Comparison of ENCODE assay signal across 1 cellular context in the genomic region with DNA sequence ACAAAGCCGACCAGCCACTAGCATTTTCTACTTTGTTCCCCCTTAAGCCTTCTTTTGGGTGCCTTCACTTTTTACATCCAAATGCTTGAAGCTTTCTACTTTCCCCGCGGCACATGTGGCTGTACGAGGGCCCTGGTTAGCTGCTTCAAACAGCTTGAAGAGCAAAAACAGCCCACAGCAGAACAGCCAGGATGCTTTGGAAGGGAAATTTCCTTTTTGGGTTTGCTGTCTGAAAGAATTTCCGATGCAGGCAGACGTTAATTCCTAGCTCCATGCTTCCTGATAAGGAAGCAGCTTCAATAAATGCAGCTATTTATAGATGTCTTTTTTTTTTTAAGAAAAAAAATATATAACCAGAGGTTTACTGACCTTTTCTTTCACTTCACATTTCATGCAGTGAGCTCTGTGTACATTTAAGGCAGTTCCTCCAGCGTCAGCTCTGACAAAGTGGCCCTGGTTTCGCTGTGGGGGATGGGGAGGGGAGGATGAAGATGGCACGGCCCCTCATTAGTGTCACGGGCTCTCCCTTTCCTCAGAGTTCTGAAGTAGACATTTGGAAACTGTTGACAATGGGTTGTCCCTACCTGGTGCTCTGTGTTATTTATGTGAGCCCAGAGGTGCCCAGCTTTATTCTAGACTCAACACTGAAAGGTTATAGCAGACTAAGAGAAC.
TF ChIP-seq lines count a peak whose summit lies in the region.

No MANE protein-coding gene starts in this region.

TF ChIP-seq in GM12878, 131 proteins besides CTCF, POLR2A, EP300 and RAD21 (continued from another document and continues in another):
- TF ChIP-seq, protein P1, sequence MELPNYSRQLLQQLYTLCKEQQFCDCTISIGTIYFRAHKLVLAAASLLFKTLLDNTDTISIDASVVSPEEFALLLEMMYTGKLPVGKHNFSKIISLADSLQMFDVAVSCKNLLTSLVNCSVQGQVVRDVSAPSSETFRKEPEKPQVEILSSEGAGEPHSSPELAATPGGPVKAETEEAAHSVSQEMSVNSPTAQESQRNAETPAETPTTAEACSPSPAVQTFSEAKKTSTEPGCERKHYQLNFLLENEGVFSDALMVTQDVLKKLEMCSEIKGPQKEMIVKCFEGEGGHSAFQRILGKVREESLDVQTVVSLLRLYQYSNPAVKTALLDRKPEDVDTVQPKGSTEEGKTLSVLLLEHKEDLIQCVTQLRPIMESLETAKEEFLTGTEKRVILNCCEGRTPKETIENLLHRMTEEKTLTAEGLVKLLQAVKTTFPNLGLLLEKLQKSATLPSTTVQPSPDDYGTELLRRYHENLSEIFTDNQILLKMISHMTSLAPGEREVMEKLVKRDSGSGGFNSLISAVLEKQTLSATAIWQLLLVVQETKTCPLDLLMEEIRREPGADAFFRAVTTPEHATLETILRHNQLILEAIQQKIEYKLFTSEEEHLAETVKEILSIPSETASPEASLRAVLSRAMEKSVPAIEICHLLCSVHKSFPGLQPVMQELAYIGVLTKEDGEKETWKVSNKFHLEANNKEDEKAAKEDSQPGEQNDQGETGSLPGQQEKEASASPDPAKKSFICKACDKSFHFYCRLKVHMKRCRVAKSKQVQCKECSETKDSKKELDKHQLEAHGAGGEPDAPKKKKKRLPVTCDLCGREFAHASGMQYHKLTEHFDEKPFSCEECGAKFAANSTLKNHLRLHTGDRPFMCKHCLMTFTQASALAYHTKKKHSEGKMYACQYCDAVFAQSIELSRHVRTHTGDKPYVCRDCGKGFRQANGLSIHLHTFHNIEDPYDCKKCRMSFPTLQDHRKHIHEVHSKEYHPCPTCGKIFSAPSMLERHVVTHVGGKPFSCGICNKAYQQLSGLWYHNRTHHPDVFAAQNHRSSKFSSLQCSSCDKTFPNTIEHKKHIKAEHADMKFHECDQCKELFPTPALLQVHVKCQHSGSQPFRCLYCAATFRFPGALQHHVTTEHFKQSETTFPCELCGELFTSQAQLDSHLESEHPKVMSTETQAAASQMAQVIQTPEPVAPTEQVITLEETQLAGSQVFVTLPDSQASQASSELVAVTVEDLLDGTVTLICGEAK (IDR thresholded peaks at IDR 0.05; ENCODE audit: borderline replicate concordance), result no peak
- peak; percentile 51 for TF ChIP-seq SP1 (IDR thresholded peaks at IDR 0.05; ENCODE audit: low read depth, low read length)
- TF ChIP-seq NFXL1 (IDR thresholded peaks at IDR 0.05; ENCODE audit: borderline replicate concordance), result no peak
- no peak for TF ChIP-seq MTA3 (IDR thresholded peaks at IDR 0.05; ENCODE audit: borderline replicate concordance, low read length)
- TF ChIP-seq ATF3 (IDR thresholded peaks at IDR 0.05; ENCODE audit: borderline replicate concordance, extremely low read depth, low read depth, low read length), result no peak
- TF ChIP-seq HSF1 (IDR thresholded peaks at IDR 0.05; ENCODE audit: low read depth, low read length), result no peak
- no peak for TF ChIP-seq SMARCA5 (IDR thresholded peaks at IDR 0.05)
- TF ChIP-seq ZNF217 (IDR thresholded peaks at IDR 0.05), result peak; percentile 17; the same call in 1 of the 2 replicates
- TF ChIP-seq TCF3 (IDR thresholded peaks at IDR 0.05; ENCODE audit: borderline replicate concordance, insufficient read depth, low read depth, low read length), result no peak
- no peak for TF ChIP-seq YY1 (IDR thresholded peaks at IDR 0.05; ENCODE audit: low read depth, low read length)
- 0 out of 2 replicates have a peak, but pooled peaks have one; percentile 30 for TF ChIP-seq ZSCAN29 (IDR thresholded peaks at IDR 0.05)
- peak; percentile 40 for TF ChIP-seq KLF5 (IDR thresholded peaks at IDR 0.05; ENCODE audit: partially characterized antibody)
- peak; percentile 90 to 93 for TF ChIP-seq BHLHE40 (IDR thresholded peaks at IDR 0.05; ENCODE audit: borderline replicate concordance in 1 of 2, low read depth in 2 of 2, low read length in 1 of 2)
- TF ChIP-seq RUNX3 (IDR thresholded peaks at IDR 0.05; ENCODE audit: low read length), result no peak
- peak; percentile 54 for TF ChIP-seq NBN (IDR thresholded peaks at IDR 0.05)
- TF ChIP-seq, protein P2, sequence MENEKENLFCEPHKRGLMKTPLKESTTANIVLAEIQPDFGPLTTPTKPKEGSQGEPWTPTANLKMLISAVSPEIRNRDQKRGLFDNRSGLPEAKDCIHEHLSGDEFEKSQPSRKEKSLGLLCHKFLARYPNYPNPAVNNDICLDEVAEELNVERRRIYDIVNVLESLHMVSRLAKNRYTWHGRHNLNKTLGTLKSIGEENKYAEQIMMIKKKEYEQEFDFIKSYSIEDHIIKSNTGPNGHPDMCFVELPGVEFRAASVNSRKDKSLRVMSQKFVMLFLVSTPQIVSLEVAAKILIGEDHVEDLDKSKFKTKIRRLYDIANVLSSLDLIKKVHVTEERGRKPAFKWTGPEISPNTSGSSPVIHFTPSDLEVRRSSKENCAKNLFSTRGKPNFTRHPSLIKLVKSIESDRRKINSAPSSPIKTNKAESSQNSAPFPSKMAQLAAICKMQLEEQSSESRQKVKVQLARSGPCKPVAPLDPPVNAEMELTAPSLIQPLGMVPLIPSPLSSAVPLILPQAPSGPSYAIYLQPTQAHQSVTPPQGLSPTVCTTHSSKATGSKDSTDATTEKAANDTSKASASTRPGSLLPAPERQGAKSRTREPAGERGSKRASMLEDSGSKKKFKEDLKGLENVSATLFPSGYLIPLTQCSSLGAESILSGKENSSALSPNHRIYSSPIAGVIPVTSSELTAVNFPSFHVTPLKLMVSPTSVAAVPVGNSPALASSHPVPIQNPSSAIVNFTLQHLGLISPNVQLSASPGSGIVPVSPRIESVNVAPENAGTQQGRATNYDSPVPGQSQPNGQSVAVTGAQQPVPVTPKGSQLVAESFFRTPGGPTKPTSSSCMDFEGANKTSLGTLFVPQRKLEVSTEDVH (IDR thresholded peaks at IDR 0.05; ENCODE audit: low read depth, partially characterized antibody), result no peak
- TF ChIP-seq ASH2L (IDR thresholded peaks at IDR 0.05; ENCODE audit: borderline replicate concordance, low read depth), result no peak
- TF ChIP-seq IKZF1 (conservative IDR thresholded peaks at IDR 0.05), result peak; percentile 75
- TF ChIP-seq WRNIP1 (IDR thresholded peaks at IDR 0.05; ENCODE audit: borderline replicate concordance, low read depth, low read length), result no peak
- TF ChIP-seq BRCA1 (IDR thresholded peaks at IDR 0.05; ENCODE audit: low read depth, low read length), result no peak
- 0 out of 2 replicates have a peak, but pooled peaks have one; percentile 3 for TF ChIP-seq NKRF (conservative IDR thresholded peaks at IDR 0.05)
- TF ChIP-seq CEBPB (IDR thresholded peaks at IDR 0.05; ENCODE audit: borderline replicate concordance in 1 of 2, low read depth in 2 of 2, low read length in 2 of 2), result no peak
- TF ChIP-seq POLR2AphosphoS5 (IDR thresholded peaks at IDR 0.05; ENCODE audit: low read length), result peak; percentile 51
- peak; percentile 72; the same call in 1 of the 2 replicates for TF ChIP-seq PAX5 (IDR thresholded peaks at IDR 0.05; ENCODE audit: borderline replicate concordance, low read depth, low read length)
- TF ChIP-seq, protein P3, sequence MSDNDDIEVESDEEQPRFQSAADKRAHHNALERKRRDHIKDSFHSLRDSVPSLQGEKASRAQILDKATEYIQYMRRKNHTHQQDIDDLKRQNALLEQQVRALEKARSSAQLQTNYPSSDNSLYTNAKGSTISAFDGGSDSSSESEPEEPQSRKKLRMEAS (IDR thresholded peaks at IDR 0.05; ENCODE audit: low read depth, low read length), result no peak
- no peak for TF ChIP-seq FOS (IDR thresholded peaks at IDR 0.05; ENCODE audit: borderline replicate concordance, extremely low read depth, insufficient read length)
- TF ChIP-seq MXI1 (IDR thresholded peaks at IDR 0.05; ENCODE audit: low read depth, low read length), result 0 out of 2 replicates have a peak, but pooled peaks have one; percentile 29
- no peak for TF ChIP-seq RELA (IDR thresholded peaks at IDR 0.05; ENCODE audit: borderline replicate concordance, partially characterized antibody)
- no peak for TF ChIP-seq MYB (IDR thresholded peaks at IDR 0.05; ENCODE audit: borderline replicate concordance, low read depth, low read length)
- no peak for TF ChIP-seq TCF7 (IDR thresholded peaks at IDR 0.05; ENCODE audit: borderline replicate concordance)
- TF ChIP-seq ZNF24 (IDR thresholded peaks at IDR 0.05), result peak; percentile 70; the same call in 1 of the 2 replicates
- TF ChIP-seq NR2C2 (IDR thresholded peaks at IDR 0.05; ENCODE audit: borderline replicate concordance, control insufficient read depth, insufficient read length, low read depth), result no peak
- no peak for TF ChIP-seq EGR1 (IDR thresholded peaks at IDR 0.05; ENCODE audit: borderline replicate concordance in 1 of 2, low read depth in 2 of 2, low read length in 2 of 2)
- no peak for TF ChIP-seq TARDBP (IDR thresholded peaks at IDR 0.05; ENCODE audit: borderline replicate concordance)
- peak; percentile 84 for TF ChIP-seq ZBTB4 (CRISPR knock-in tag; IDR thresholded peaks at IDR 0.05)
- no peak for TF ChIP-seq CEBPZ (IDR thresholded peaks at IDR 0.05; ENCODE audit: low read depth, low read length)
